Comparison of ENCODE assay signal across 9 cellular contexts in the genomic region with DNA sequence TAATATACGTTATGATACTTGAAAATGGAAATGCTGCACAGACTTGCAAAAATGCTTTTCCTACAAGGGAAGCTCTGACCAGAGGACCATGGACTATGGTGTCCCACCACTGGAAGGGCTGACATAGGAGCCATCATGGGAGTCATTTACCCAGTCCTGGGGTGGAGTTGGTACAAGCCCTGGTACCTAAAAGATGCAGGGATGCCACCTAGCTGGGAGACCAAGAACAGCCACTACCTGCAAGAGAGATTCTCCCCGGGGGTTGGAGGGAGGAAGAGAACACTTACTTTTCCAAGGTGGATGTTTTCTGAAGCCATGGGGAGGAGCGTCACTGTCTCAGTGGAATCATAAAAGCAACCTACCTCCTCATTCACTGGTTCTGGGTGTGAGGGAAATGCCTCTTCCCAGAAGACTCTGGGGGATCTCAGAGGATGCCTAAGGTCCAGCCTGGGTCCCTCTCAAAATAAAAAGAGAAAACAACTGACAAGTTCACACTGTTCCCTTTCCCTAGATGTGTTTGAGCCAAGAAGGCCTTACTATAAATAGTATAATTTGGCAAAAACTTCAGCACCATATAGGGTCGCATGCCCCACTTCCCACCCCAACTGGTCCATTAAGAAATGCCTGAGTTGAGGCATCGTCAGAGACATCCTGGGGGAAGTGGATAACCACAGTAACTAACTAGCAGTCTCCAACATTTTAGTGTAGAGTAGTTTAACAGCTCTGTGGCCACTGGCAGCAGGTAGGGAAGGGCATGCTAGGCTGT. TPM values are rescaled to one million over a fixed set of nuclear protein-coding genes. Genes with fewer than 3 reads are reported as not detected.
A peak's percentile ranks its signal among the peaks of the same experiment; 100 is the strongest.
DNase-seq lines count a peak whose midpoint lies in the region; ATAC-seq, FAIRE-seq and TF ChIP-seq lines count a peak whose summit lies in the region.
"Had no signal": no experiment of that assay in that cellular context is flagged by ENCODE, and none has a peak within 500 bp of the region (broad histone marks: within the 10 kb centered on the region; RNA-seq: fewer than 3 reads in every experiment).

No MANE protein-coding gene starts in this region.

- WGBS in HepG2 (ENCODE audit: low lambda C conversion rate) = 13% methylated on average over 5 of the region's 5 CpGs
- 82% methylated on average over 5 of the region's 5 CpGs for WGBS in hepatocyte (ENCODE audit: low lambda C conversion rate, missing lambda C conversion rate)

- H3K27ac Mint-ChIP-seq in brain = peak overlapping the region in 4 of 5 experiments; percentile 12 to 64 (median 35)

- POLR2A ChIA-PET in HepG2 (lab: Yijun Ruan, JAX) = no interaction called here

- H3K9me2 ChIP-seq in hepatocyte (replicated peaks; ENCODE audit: insufficient read depth) = no peaks in the 10 kb centered on the region

- no peak overlapping the region for H3K4me3 Mint-ChIP-seq in brain

- in situ Hi-C loops in HepG2 (cut with HindIII; ENCODE audit: extremely low pct_ligation_motif_present, low pct_unique_long_range_greater_than_20kb) = no loop called here

- H3K4me1 ChIP-seq in HepG2 (ENCODE audit: insufficient read depth, low read length) (peaks cover 7% of the 10 kb centered on the region), hepatocyte (ENCODE audit: insufficient read depth) (peaks cover 9% of the 10 kb centered on the region)

- DNase-seq in ELR (ENCODE audit: low read depth) (peak; percentile 10), HepG2 (ENCODE audit: low spot score) (no peak), hepatocyte (ENCODE audit: low spot score) (no peak), NCI-H2227 treated with DMSO at 0.1 percent for 48 hours (lab: John Stamatoyannopoulos, UW) (no peak), NCI-H2107 treated with DMSO at 0.1 percent for 48 hours (lab: John Stamatoyannopoulos, UW; ENCODE audit: unreplicated experiment) (no peak)
- peak; percentile 16 for DNase-seq in Jurkat, Clone E6-1 (ENCODE audit: low read depth, low spot score)
- DNase-seq: NCI-H2107 had no signal

- H4K20me1 ChIP-seq in HepG2 (ENCODE audit: insufficient read depth, low read length) = no peaks in the 10 kb centered on the region
- no peaks in the 10 kb centered on the region for H4K20me1 ChIP-seq in hepatocyte (ENCODE audit: insufficient read depth, poor library complexity, severe bottlenecking)

- TF ChIP-seq RAD21 in HepG2 (CRISPR knock-in tag; IDR thresholded peaks at IDR 0.05) = no peak

- no peaks in the 10 kb centered on the region for H3K36me3 Mint-ChIP-seq in brain

- H3K27ac ChIP-seq in HepG2 (ENCODE audit: extremely low read length, insufficient read depth, low read length) (no peak overlapping the region), hepatocyte (no peak overlapping the region)

- intact Hi-C loops in HepG2 (cut with micrococcal nuclease; ENCODE audit: unreplicated experiment) = loop anchor here (2.0 kb wide), 1 partner anchor 75 kb away; no protein-coding TSS in a partner anchor

- H3K9me3 ChIP-seq in HepG2 (ENCODE audit: low read length) (no peaks in the 10 kb centered on the region), hepatocyte (ENCODE audit: low read depth) (no peaks in the 10 kb centered on the region)

- TF ChIP-seq POLR2A in HepG2 (IDR thresholded peaks at IDR 0.05; ENCODE audit: insufficient read depth in 1 of 2, low read depth in 2 of 2, low read length in 2 of 2) = no peak

- CTCF ChIA-PET in HepG2 (lab: Yijun Ruan, JAX; ENCODE audit: low intra/inter-chr PET ratio, low total read pairs) = no interaction called here

- ATAC-seq in HepG2 = peak; percentile 42
- ATAC-seq in GM19035 (IDR thresholded peaks at IDR 0.05; ENCODE audit: unreplicated experiment) = no peak

- TF ChIP-seq EP300 in HepG2 (IDR thresholded peaks at IDR 0.05; ENCODE audit: low read depth in 2 of 2, low read length in 2 of 2) (no peak), HepG2 (CRISPR knock-in tag; IDR thresholded peaks at IDR 0.05; ENCODE audit: borderline replicate concordance) (no peak)

- BruUV-seq in HepG2 (replicated peaks; lab: Mats Ljungman, UMichigan) = no TSS peak

- H3K27me3 ChIP-seq in HepG2 (ENCODE audit: control insufficient read depth in 1 of 2, insufficient read depth in 2 of 2, low read length in 2 of 2) (peaks cover 3 to 17% of the 10 kb centered on the region in 2 experiments; a peak in 2 of 5 replicates), hepatocyte (no peaks in the 10 kb centered on the region)

- H3K4me2 ChIP-seq in HepG2 (ENCODE audit: low read depth, low read length) (no peak overlapping the region), hepatocyte (no peak overlapping the region)

- no peaks in the 10 kb centered on the region for H3K9me3 Mint-ChIP-seq in brain

- H2AFZ ChIP-seq in HepG2 (ENCODE audit: low read length) = no peak overlapping the region
- H2AFZ ChIP-seq in hepatocyte = no peak overlapping the region

- H3K36me3 ChIP-seq in HepG2 (replicated peaks in 1 of 2; ENCODE audit: control insufficient read depth in 1 of 2, insufficient read depth in 2 of 2, low read length in 2 of 2) (no peaks in the 10 kb centered on the region), hepatocyte (replicated peaks; ENCODE audit: insufficient read depth, low read depth) (no peaks in the 10 kb centered on the region)

- no peak overlapping the region for H3K4me3 ChIP-seq in Jurkat, Clone E6-1 (ENCODE audit: low read length)
- H3K4me3 ChIP-seq in HepG2 (replicated peaks in 1 of 3; ENCODE audit: insufficient read depth in 1 of 3, low read depth in 2 of 3, low read length in 3 of 3) (no peak overlapping the region), hepatocyte (no peak overlapping the region)

- H3K27me3 Mint-ChIP-seq in brain = no peaks in the 10 kb centered on the region

- H3K4me1 Mint-ChIP-seq in brain = peaks cover 84% of the 10 kb centered on the region

- TF ChIP-seq CTCF in brain (conservative IDR thresholded peaks at IDR 0.05) = no peak
- TF ChIP-seq CTCF in HepG2 (CRISPR knock-in tag; IDR thresholded peaks at IDR 0.05) = peak; percentile 52
- no peak for TF ChIP-seq CTCF in hepatocyte (IDR thresholded peaks at IDR 0.05; ENCODE audit: poor library complexity)

- H3K79me2 ChIP-seq in HepG2 (ENCODE audit: insufficient read depth, low read length) (no peaks in the 10 kb centered on the region), hepatocyte (no peaks in the 10 kb centered on the region)

- H3K9ac ChIP-seq in HepG2 (ENCODE audit: insufficient read depth, low read depth, low read length) = no peak overlapping the region

- no peak for FAIRE-seq in HepG2 (lab: Jason Lieb, UNC)

RNA-seq across cellular contexts. Expression of a gene that starts 39.9 kb away (rescaled TPM):
- polyA plus RNA-seq in Jurkat, Clone E6-1 (2012; ENCODE audit: insufficient read depth, insufficient read length) = 6.6 TPM
- 12.1 TPM for polyA plus RNA-seq in brain (ENCODE audit: insufficient read depth, low read depth, low replicate concordance)
- 0.14 and 0.27 TPM in 2 replicates for total RNA-seq in HepG2 (2016; rRNA removed; fragmentation: Illumina TruSeq; extraction: Trizol)
- total RNA-seq in HepG2 (2016; cell fraction: cytosol; rRNA removed; fragmentation: Illumina TruSeq; extraction: Trizol; ENCODE audit: low read depth) = not detected in 2 replicates
- total RNA-seq in HepG2 (2016; cell fraction: insoluble cytoplasmic fraction; rRNA removed; fragmentation: Illumina TruSeq; extraction: Trizol) = 0.17 and 0.25 TPM in 2 replicates
- total RNA-seq in HepG2 (2016; cell fraction: membrane; rRNA removed; fragmentation: Illumina TruSeq; extraction: Trizol) = 0.10 and 0.19 TPM in 2 replicates
- total RNA-seq in HepG2 (2016; cell fraction: nucleus; rRNA removed; fragmentation: Illumina TruSeq; extraction: Trizol) = not detected in 2 replicates
- 0.05 TPM in 1 of 2 replicates, not detected in the other for polyA plus RNA-seq in HepG2 (2011; rRNA removed)
- 0.03 and 0.04 TPM in 2 replicates for polyA plus RNA-seq in HepG2 (2011; cell fraction: cytosol; rRNA removed)
- not detected in 2 replicates for polyA plus RNA-seq in HepG2 (2011; cell fraction: nucleus; rRNA removed)
- polyA plus RNA-seq in HepG2 (2012) = not detected in 2 replicates
- 0.25 and 0.38 TPM in 2 replicates for polyA plus RNA-seq in HepG2 (2016; cell fraction: cytosol; fragmentation: Illumina TruSeq; extraction: Trizol; ENCODE audit: low read depth)
- 0.13 TPM in 1 of 2 replicates, not detected in the other for polyA plus RNA-seq in HepG2 (2016; cell fraction: insoluble cytoplasmic fraction; fragmentation: Illumina TruSeq; extraction: Trizol; ENCODE audit: low read depth)
- polyA plus RNA-seq in HepG2 (2016; cell fraction: membrane; fragmentation: Illumina TruSeq; extraction: Trizol; ENCODE audit: low read depth) = 0.21 and 0.26 TPM in 2 replicates
- polyA plus RNA-seq in HepG2 (2016; cell fraction: nucleus; fragmentation: Illumina TruSeq; extraction: Trizol; ENCODE audit: insufficient read depth, low read depth) = 0.72 TPM in 1 of 2 replicates, not detected in the other
- 0.06 and 8.1 TPM in 2 replicates for polyA minus RNA-seq in HepG2 (2011; rRNA and poly(A)+ RNA removed; ENCODE audit: low replicate concordance)
- not detected in 2 replicates for polyA minus RNA-seq in HepG2 (2011; cell fraction: cytosol; rRNA and poly(A)+ RNA removed)
- polyA minus RNA-seq in HepG2 (2011; cell fraction: nucleus; rRNA and poly(A)+ RNA removed) = 0.87 TPM in 1 of 2 replicates, not detected in the other
- 24.2 and 26.5 TPM in 2 replicates for total RNA-seq in hepatocyte
- 20.8 and 21.5 TPM in 2 replicates for polyA plus RNA-seq in hepatocyte

Comparison
In these comparisons a context has a peak if more than half of its experiments do, and no peak if none do; other contexts are left out.
1. DNase-seq: peak in ELR (single experiment) and Jurkat, Clone E6-1 (single experiment); none in HepG2 (single experiment), hepatocyte (single experiment), NCI-H2227 treated with DMSO at 0.1 percent for 48 hours (single experiment) and NCI-H2107 treated with DMSO at 0.1 percent for 48 hours (single experiment).